In genomic region chr19:45996933-45997332, GRCh38 we compare ENCODE assay signal across 21 cellular contexts. TPM values are rescaled to one million over a fixed set of nuclear protein-coding genes. Genes with fewer than 3 reads are reported as not detected.
DNase-seq lines count a peak whose midpoint lies in the region; ATAC-seq and TF ChIP-seq lines count a peak whose summit lies in the region.
"Had no signal": no experiment of that assay in that cellular context is flagged by ENCODE, and none has a peak within 500 bp of the region (broad histone marks: within the 10 kb centered on the region; RNA-seq: fewer than 3 reads in every experiment).

No MANE protein-coding gene starts in this region.

- peak overlapping the region; percentile 78 for H3K4me2 ChIP-seq in Loucy (ENCODE audit: low read depth, low read length, poor library complexity, severe bottlenecking)

- H3K27me3 Mint-ChIP-seq in activated naive CD8-positive, alpha-beta T cell: no peaks in the 10 kb centered on the region
- peaks cover 3% of the 10 kb centered on the region for H3K27me3 Mint-ChIP-seq in activated naive CD8-positive, alpha-beta T cell treated with anti-CD3 and anti-CD28 coated beads for 36 hours
- peaks cover 4% of the 10 kb centered on the region for H3K27me3 Mint-ChIP-seq in endothelial cell (ENCODE audit: unreplicated experiment)

- H3K36me3 Mint-ChIP-seq in activated naive CD8-positive, alpha-beta T cell: peaks cover 6% of the 10 kb centered on the region
- peaks cover 9% of the 10 kb centered on the region for H3K36me3 Mint-ChIP-seq in activated naive CD8-positive, alpha-beta T cell treated with anti-CD3 and anti-CD28 coated beads for 36 hours
- H3K36me3 Mint-ChIP-seq in endothelial cell (ENCODE audit: low read depth, unreplicated experiment): peaks cover 4% of the 10 kb centered on the region

- H3K79me2 ChIP-seq in Loucy (ENCODE audit: insufficient read depth, low read length): peaks cover 22% of the 10 kb centered on the region

- peak overlapping the region; percentile 11 for H3K27ac Mint-ChIP-seq in activated naive CD8-positive, alpha-beta T cell
- H3K27ac Mint-ChIP-seq in activated naive CD8-positive, alpha-beta T cell treated with anti-CD3 and anti-CD28 coated beads for 36 hours: no peak overlapping the region
- H3K27ac Mint-ChIP-seq in endothelial cell (ENCODE audit: unreplicated experiment): peak overlapping the region; percentile 73

- H4K20me1 ChIP-seq in Loucy (ENCODE audit: insufficient read depth, low read length, poor library complexity, severe bottlenecking): peaks cover 4% of the 10 kb centered on the region

- TF ChIP-seq CTCF in Loucy (conservative IDR thresholded peaks at IDR 0.05; ENCODE audit: low read length) (no peak), endothelial cell (IDR thresholded peaks at IDR 0.05; ENCODE audit: unreplicated experiment) (no peak)

- H3K4me3 Mint-ChIP-seq in activated naive CD8-positive, alpha-beta T cell: no peak overlapping the region
- no peak overlapping the region for H3K4me3 Mint-ChIP-seq in activated naive CD8-positive, alpha-beta T cell treated with anti-CD3 and anti-CD28 coated beads for 36 hours
- H3K4me3 Mint-ChIP-seq in endothelial cell (ENCODE audit: unreplicated experiment): peak overlapping the region; percentile 61

- H3K36me3 ChIP-seq in Loucy (ENCODE audit: insufficient read depth, low read length): no peaks in the 10 kb centered on the region
- H3K36me3 ChIP-seq: HAP-1 had no signal

- no peaks in the 10 kb centered on the region for H3K9me3 ChIP-seq in Loucy (ENCODE audit: insufficient read depth, low read depth, low read length)
- H3K9me3 ChIP-seq: BLaER1 treated with 17β-estradiol and CSF1 and Interleukin-3, amounts not matched to agents 10 nM and 100 nM; HAP-1 had no signal

- no peaks in the 10 kb centered on the region for H3K9me3 Mint-ChIP-seq in activated naive CD8-positive, alpha-beta T cell (ENCODE audit: low read depth)
- no peaks in the 10 kb centered on the region for H3K9me3 Mint-ChIP-seq in activated naive CD8-positive, alpha-beta T cell treated with anti-CD3 and anti-CD28 coated beads for 36 hours
- no peaks in the 10 kb centered on the region for H3K9me3 Mint-ChIP-seq in endothelial cell (ENCODE audit: unreplicated experiment)

- no peak overlapping the region for H2AFZ ChIP-seq in Loucy (ENCODE audit: low read length)
- H2AFZ ChIP-seq: GM23248 had no signal

- H3K9ac ChIP-seq in Loucy (ENCODE audit: low read depth, low read length, poor library complexity, severe bottlenecking): peak overlapping the region; percentile 83
- H3K9ac ChIP-seq: GM23248 had no signal

- DNase-seq in activated naive CD8-positive, alpha-beta T cell treated with anti-CD3 and anti-CD28 coated beads for 36 hours: no peak
- DNase-seq in endothelial cell (ENCODE audit: low spot score): no peak
- no peak for DNase-seq in stimulated activated CD4-positive, alpha-beta T cell treated with anti-CD3 and anti-CD28 coated beads, Interleukin-15, amount 100 ng/mL, for 24 hours
- DNase-seq in GM19240 (ENCODE audit: insufficient read length, low spot score): no peak
- DNase-seq: DMS 273 treated with DMSO at 0.1 percent for 48 hours, GDM1, GM23248, NCI-H1105 treated with DMSO at 0.1 percent for 48 hours, NCI-H1694, NCI-H2081 treated with DMSO at 0.1 percent for 48 hours, NCI-H446 treated with DMSO at 0.1 percent for 48 hours, PC-3, SIG-M5 had no signal

- peak overlapping the region; percentile 84 for H3K4me3 ChIP-seq in Loucy (ENCODE audit: low read length, poor library complexity, severe bottlenecking)
- H3K4me3 ChIP-seq: HAP-1 had no signal

- no peaks in the 10 kb centered on the region for H3K27me3 ChIP-seq in Loucy (ENCODE audit: insufficient read depth, low read length, poor library complexity, severe bottlenecking)

- H3K9me2 ChIP-seq in Loucy (replicated peaks; ENCODE audit: low read depth, low read length): no peaks in the 10 kb centered on the region

- H3F3A ChIP-seq in Loucy (ENCODE audit: low read depth): no peaks in the 10 kb centered on the region

- H3K4me1 ChIP-seq in Loucy (ENCODE audit: insufficient read depth, low read length, poor library complexity, severe bottlenecking): peaks cover 23% of the 10 kb centered on the region

- ATAC-seq in GM19452 (IDR thresholded peaks at IDR 0.05; ENCODE audit: unreplicated experiment): no peak
- ATAC-seq: K562, PC-3 had no signal

- H3K4me1 Mint-ChIP-seq in activated naive CD8-positive, alpha-beta T cell (ENCODE audit: low read depth): peaks cover 26% of the 10 kb centered on the region
- peaks cover 35% of the 10 kb centered on the region for H3K4me1 Mint-ChIP-seq in activated naive CD8-positive, alpha-beta T cell treated with anti-CD3 and anti-CD28 coated beads for 36 hours
- H3K4me1 Mint-ChIP-seq in endothelial cell (ENCODE audit: unreplicated experiment): peaks cover 19% of the 10 kb centered on the region

RNA-seq across cellular contexts. Expression of gene CCDC61, which starts 1.7 kb away (rescaled TPM):
- 10 to 100 TPM; 17.8 to 18.4 TPM for total RNA-seq in activated naive CD8-positive, alpha-beta T cell treated with anti-CD3 and anti-CD28 coated beads for 36 hours
- total RNA-seq in endothelial cell (ENCODE audit: unreplicated experiment): 9.5 TPM

RNA-seq across cellular contexts. Expression of gene NOVA2, which starts 23.3 kb away (rescaled TPM):
- not detected for total RNA-seq in activated naive CD8-positive, alpha-beta T cell treated with anti-CD3 and anti-CD28 coated beads for 36 hours
- 86.0 TPM for total RNA-seq in endothelial cell (ENCODE audit: unreplicated experiment)
- total RNA-seq: A673, Daoy, GM23248, K562, PC-3 had no signal

RNA-seq across cellular contexts. Expression of gene PGLYRP1, which starts 25.9 kb away (rescaled TPM):
- not detected for total RNA-seq in activated naive CD8-positive, alpha-beta T cell treated with anti-CD3 and anti-CD28 coated beads for 36 hours
- total RNA-seq in endothelial cell (ENCODE audit: unreplicated experiment): 0.54 TPM
- total RNA-seq: A673, Daoy, GM23248, K562, PC-3 had no signal

RNA-seq across cellular contexts. Expression of gene IGFL4, which starts 43.9 kb away (rescaled TPM):
- not detected for total RNA-seq in activated naive CD8-positive, alpha-beta T cell treated with anti-CD3 and anti-CD28 coated beads for 36 hours
- not detected for total RNA-seq in endothelial cell (ENCODE audit: unreplicated experiment)
- total RNA-seq: A673, Daoy, GM23248, K562, PC-3 had no signal

Comparison
In these comparisons a context has a peak if more than half of its experiments do, and no peak if none do; other contexts are left out.
1. RNA of gene NOVA2, which starts 23.3 kb away (total RNA-seq): 86.0 TPM in endothelial cell (single experiment); not detected in activated naive CD8-positive, alpha-beta T cell treated with anti-CD3 and anti-CD28 coated beads for 36 hours; every median in the first group is over 10 times any median in the second.